In the genomic region with DNA sequence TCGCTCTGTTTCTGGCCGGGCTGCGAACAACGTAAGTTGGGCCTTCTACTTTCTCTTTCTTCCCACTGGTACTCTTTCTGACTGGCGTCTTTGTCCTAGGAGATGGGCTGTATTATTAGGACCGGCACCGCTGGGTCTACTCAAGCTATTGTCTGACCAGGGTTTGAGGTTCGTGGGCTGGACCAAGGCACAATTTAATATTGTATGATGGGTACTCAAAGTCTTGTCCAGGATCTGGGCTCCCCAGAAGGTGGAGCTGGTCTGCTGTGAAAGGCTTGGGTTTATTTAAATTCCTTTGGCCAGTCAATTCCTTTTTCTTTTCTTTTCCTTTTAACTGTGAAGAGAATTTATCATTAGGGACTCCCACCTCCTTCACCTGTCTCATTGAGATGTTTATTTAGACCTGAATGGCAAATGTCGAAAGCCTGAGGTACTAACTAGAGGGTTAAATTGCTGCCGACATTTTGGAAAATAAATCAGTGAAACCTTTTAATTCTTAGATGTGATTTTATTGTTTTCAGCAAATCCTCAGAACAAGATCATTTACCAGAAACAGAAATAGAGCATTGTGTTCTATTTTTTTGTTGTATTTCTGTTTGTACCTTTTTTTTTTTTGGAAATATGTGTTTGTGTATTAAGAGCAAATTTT, we compare ENCODE assay signal across 8 cellular contexts. TPM values are rescaled to one million over a fixed set of nuclear protein-coding genes. Genes with fewer than 3 reads are reported as not detected.
DNase-seq lines count a peak whose midpoint lies in the region; ATAC-seq and TF ChIP-seq lines count a peak whose summit lies in the region.

No MANE protein-coding gene starts in this region.

- H3K27me3 Mint-ChIP-seq in activated naive CD4-positive, alpha-beta T cell treated with anti-CD3 and anti-CD28 coated beads, Interleukin-2, amount 50 U/mL, for 24 hours, result peaks cover 52% of the 10 kb centered on the region

- peak; percentile 9 for ATAC-seq in HG03039 (IDR thresholded peaks at IDR 0.05; ENCODE audit: unreplicated experiment)
- ATAC-seq in PC-3, result peak; percentile 54
- peak in 3 of 4 donors; percentile 4 to 16 (median 7) for ATAC-seq in right lobe of liver
- no peak for ATAC-seq in HG02763 (IDR thresholded peaks at IDR 0.05; ENCODE audit: unreplicated experiment)

- H2AFZ ChIP-seq in PC-3 (ENCODE audit: low read length), result peak overlapping the region; percentile 87

- H3K9me3 ChIP-seq in PC-3 (ENCODE audit: low read length) (no peaks in the 10 kb centered on the region), right lobe of liver (no peaks in the 10 kb centered on the region), thyroid gland (no peaks in the 10 kb centered on the region)

- H4K20me1 ChIP-seq in PC-3 (ENCODE audit: low read length), result no peaks in the 10 kb centered on the region

- no peaks in the 10 kb centered on the region for H3K9me3 Mint-ChIP-seq in activated naive CD4-positive, alpha-beta T cell treated with anti-CD3 and anti-CD28 coated beads, Interleukin-2, amount 50 U/mL, for 24 hours

- H3K4me3 ChIP-seq in PC-3 (ENCODE audit: low read length), result peak overlapping the region; percentile 80
- H3K4me3 ChIP-seq in right lobe of liver, result peak overlapping the region; percentile 76 to 85 (median 82)
- H3K4me3 ChIP-seq in thyroid gland (replicated peaks in 1 of 3), result peak overlapping the region; percentile 12 to 54 (median 53)

- CTCF ChIA-PET in PC-3 (lab: Charles Lee), result no interaction called here

- H3K9ac ChIP-seq in PC-3 (ENCODE audit: low read length), result peak overlapping the region; percentile 48

- no peaks in the 10 kb centered on the region for H3K36me3 ChIP-seq in PC-3 (ENCODE audit: low read depth, low read length)
- H3K36me3 ChIP-seq in right lobe of liver, result no peaks in the 10 kb centered on the region
- H3K36me3 ChIP-seq in thyroid gland, result no peaks in the 10 kb centered on the region

- no peaks in the 10 kb centered on the region for H3K9me2 ChIP-seq in PC-3 (replicated peaks; ENCODE audit: low read length)

- H3K27ac ChIP-seq in PC-3 (ENCODE audit: low read length) (peak overlapping the region; percentile 70), right lobe of liver (peak overlapping the region in 2 of 3 donors; percentile 24 to 56), thyroid gland (peak overlapping the region; percentile 6 to 57 (median 47))

- H3K4me1 Mint-ChIP-seq in activated naive CD4-positive, alpha-beta T cell treated with anti-CD3 and anti-CD28 coated beads, Interleukin-2, amount 50 U/mL, for 24 hours, result peaks cover 15% of the 10 kb centered on the region

- TF ChIP-seq POLR2A in right lobe of liver (IDR thresholded peaks at IDR 0.05) (no peak), thyroid gland (IDR thresholded peaks at IDR 0.05) (no peak)

- WGBS in right lobe of liver (ENCODE audit: insufficient coverage, low coverage, low lambda C conversion rate, missing lambda C conversion rate), result 7% methylated on average over 8 of the region's 10 CpGs
- WGBS in thyroid gland, 2 donors, result 3 to 7% methylated on average over 10 of the region's 10 CpGs

- H3K27me3 ChIP-seq in PC-3 (ENCODE audit: low read length), result no peaks in the 10 kb centered on the region
- no peaks in the 10 kb centered on the region for H3K27me3 ChIP-seq in right lobe of liver
- no peaks in the 10 kb centered on the region for H3K27me3 ChIP-seq in thyroid gland

- peak overlapping the region; percentile 86 for H3K4me3 Mint-ChIP-seq in activated naive CD4-positive, alpha-beta T cell treated with anti-CD3 and anti-CD28 coated beads, Interleukin-2, amount 50 U/mL, for 24 hours

- intact Hi-C loops in PC-3 (cut with micrococcal nuclease), result loop anchor here (5.0 to 10.0 kb wide), 2 partner anchors 222 to 549 kb away; a partner anchor contains a TSS
- intact Hi-C loops in right lobe of liver (cut with DNase I), result no loop called here
- intact Hi-C loops in thyroid gland (cut with DNase I), result no loop called here

- peak overlapping the region; percentile 81 for H3K4me2 ChIP-seq in PC-3 (ENCODE audit: low read length)

- no peaks in the 10 kb centered on the region for H3F3A ChIP-seq in PC-3 (ENCODE audit: low read length, unreplicated experiment)

- H3K4me1 ChIP-seq in PC-3 (ENCODE audit: insufficient read depth, low read length) (peaks cover 19% of the 10 kb centered on the region), right lobe of liver (peaks cover 0 to 4% (median under 1%) of the 10 kb centered on the region in 4 donors), thyroid gland (peaks cover 0 to 5% of the 10 kb centered on the region in 2 donors)

- POLR2A ChIA-PET in PC-3 (lab: Charles Lee; ENCODE audit: unreplicated experiment), result interaction anchor here (0.7 kb wide), 1 partner anchor 89 kb away, joined by 11 read pairs; no protein-coding TSS in a partner anchor

- H3K36me3 Mint-ChIP-seq in activated naive CD4-positive, alpha-beta T cell treated with anti-CD3 and anti-CD28 coated beads, Interleukin-2, amount 50 U/mL, for 24 hours, result no peaks in the 10 kb centered on the region

- peaks cover 33% of the 10 kb centered on the region for H3K79me2 ChIP-seq in PC-3 (ENCODE audit: low read length)

- TF ChIP-seq CTCF in PC-3 (conservative IDR thresholded peaks at IDR 0.05; ENCODE audit: low read depth, low read length), result peak; percentile 78
- peak in 3 of 4 donors; percentile 21 to 30 (median 28) for TF ChIP-seq CTCF in right lobe of liver (IDR thresholded peaks at IDR 0.05)
- TF ChIP-seq CTCF in thyroid gland (IDR thresholded peaks at IDR 0.05), result peak; percentile 27 to 65 (median 54)

- no peak for DNase-seq in activated naive CD4-positive, alpha-beta T cell treated with Interleukin-2 at 50 U/mL for 16 hours
- DNase-seq in PC-3 (peak; percentile 56), dedifferentiated amniotic fluid mesenchymal stem cell (ENCODE audit: extremely low spot score) (peak; percentile 71), right lobe of liver (no peak), thyroid gland (peak; percentile 42 to 51)

- TSS peak; percentile 73 for BruUV-seq in PC-3 (replicated peaks; lab: Mats Ljungman, UMichigan)

- H3K27ac Mint-ChIP-seq in activated naive CD4-positive, alpha-beta T cell treated with anti-CD3 and anti-CD28 coated beads, Interleukin-2, amount 50 U/mL, for 24 hours, result no peak overlapping the region

RNA-seq across cellular contexts. Expression of a gene that starts 0.4 kb away (rescaled TPM):
- 7.7 and 13.6 TPM in 2 replicates for total RNA-seq in PC-3 (2014; rRNA removed)
- total RNA-seq in right lobe of liver, result under 1 TPM; 0.25 to 0.79 (median 0.57) TPM
- 10 to 100 TPM in 3 of 4 donors, 1 to 10 TPM in 1; 8.3 to 16.1 (median 11.9) TPM for total RNA-seq in thyroid gland

RNA-seq across cellular contexts. Expression of a gene that starts 0.8 kb away (rescaled TPM):
- total RNA-seq in PC-3 (2014; rRNA removed) (5.9 and 7.2 TPM in 2 replicates), right lobe of liver (1 to 10 TPM in 5 of 6 experiments, under 1 TPM in 1; 0.83 to 2.8 (median 1.4) TPM), thyroid gland (1 to 10 TPM; 3.9 to 5.4 (median 4.9) TPM)

RNA-seq across cellular contexts. Expression of a gene that starts 39.1 kb away (rescaled TPM):
- 133 and 166 TPM in 2 replicates for total RNA-seq in PC-3 (2014; rRNA removed)
- 10 to 100 TPM in 1 of 6 experiments, 1 to 10 TPM in 5; 1.3 to 13.7 (median 4.1) TPM for total RNA-seq in right lobe of liver
- 100 to 1,000 TPM in 2 of 4 donors, 10 to 100 TPM in 2; 70.8 to 123 (median 92.9) TPM for total RNA-seq in thyroid gland

Comparison
In these comparisons a context has a peak if more than half of its experiments do, and no peak if none do; other contexts are left out.
1. DNase-seq: peak in PC-3 (single experiment), dedifferentiated amniotic fluid mesenchymal stem cell (single experiment) and thyroid gland (2 of 2); none in activated naive CD4-positive, alpha-beta T cell treated with Interleukin-2 at 50 U/mL for 16 hours (single experiment) and right lobe of liver (0 of 3).
2. CTCF ChIP-seq: peak in every context shown above with its lines; median percentile 78 in PC-3; 54 in thyroid gland; 28 in right lobe of liver.
3. Peak in every context shown above with its lines, with median percentiles within 50 percentile points of each other: H3K27ac ChIP-seq and H3K4me3 ChIP-seq.